ENCODE assay signal across 6 cellular contexts in the genomic region with DNA sequence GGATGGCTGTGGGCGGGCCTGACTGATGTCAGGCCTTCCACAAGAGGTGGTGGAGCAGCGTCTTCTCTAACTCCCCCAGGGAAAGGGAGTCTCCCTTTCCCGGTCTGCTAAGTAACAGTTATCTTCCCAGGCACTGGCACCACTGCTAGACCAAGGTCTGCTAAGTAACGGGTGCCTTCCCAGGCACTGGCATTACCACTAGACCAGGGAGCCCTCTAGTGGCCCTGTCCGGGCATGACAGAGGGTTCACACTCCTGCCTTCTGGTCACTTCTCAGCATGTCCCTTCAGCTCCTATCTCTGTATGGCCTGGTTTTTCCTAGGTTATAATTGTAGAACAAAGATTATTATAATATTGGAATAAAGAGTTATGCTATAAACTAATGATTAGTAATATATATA. TPM values are rescaled to one million over a fixed set of nuclear protein-coding genes. Genes with fewer than 3 reads are reported as not detected.
DNase-seq lines count a peak whose midpoint lies in the region; ATAC-seq, FAIRE-seq and TF ChIP-seq lines count a peak whose summit lies in the region.
"Not testable (repeated sequence)": the region's sequence is repeated elsewhere in the genome, so short reads cannot be mapped to it uniquely, and the experiment has no call there.

No MANE protein-coding gene starts in this region.

- H3K9me3 ChIP-seq in HepG2 (ENCODE audit: low read length), result not testable (repeated sequence)

- not testable (repeated sequence) for H3K4me3 ChIP-seq in GM12875 (ENCODE audit: low read depth, low read length); HepG2 (replicated peaks in 1 of 3; ENCODE audit: insufficient read depth in 1 of 3, low read depth in 2 of 3, low read length in 3 of 3)

- not testable (repeated sequence) for H3K27me3 ChIP-seq in HepG2 (ENCODE audit: control insufficient read depth in 1 of 2, insufficient read depth in 2 of 2, low read length in 2 of 2)

- CTCF ChIA-PET in HepG2 (lab: Yijun Ruan, JAX; ENCODE audit: low intra/inter-chr PET ratio, low total read pairs), result interaction anchor here (2.6 kb wide), 1 partner anchor 85 kb away, joined by 17 read pairs; no protein-coding TSS in a partner anchor

- TF ChIP-seq POLR2A in HepG2 (IDR thresholded peaks at IDR 0.05; ENCODE audit: insufficient read depth in 1 of 2, low read depth in 2 of 2, low read length in 2 of 2), result not testable (repeated sequence)

- in situ Hi-C loops in HepG2 (cut with HindIII; ENCODE audit: extremely low pct_ligation_motif_present, low pct_unique_long_range_greater_than_20kb), result not testable (repeated sequence)

- not testable (repeated sequence) for H3K9ac ChIP-seq in HepG2 (ENCODE audit: insufficient read depth, low read depth, low read length)

- H3K79me2 ChIP-seq in HepG2 (ENCODE audit: insufficient read depth, low read length), result not testable (repeated sequence)

- peak; percentile 80 for FAIRE-seq in HepG2 (lab: Jason Lieb, UNC)

- H3K4me2 ChIP-seq in HepG2 (ENCODE audit: low read depth, low read length), result not testable (repeated sequence)

- intact Hi-C loops in HepG2 (cut with micrococcal nuclease; ENCODE audit: unreplicated experiment), result loop anchor here (2.0 kb wide), 1 partner anchor 85 kb away; no protein-coding TSS in a partner anchor

- H3K4me1 ChIP-seq in HepG2 (ENCODE audit: insufficient read depth, low read length), result peaks cover 14% of the 10 kb centered on the region

- POLR2A ChIA-PET in HepG2 (lab: Yijun Ruan, JAX), result interaction anchor here (2.0 kb wide), 1 partner anchor 85 kb away, joined by 4 read pairs; no protein-coding TSS in a partner anchor

- TF ChIP-seq EP300 in Ishikawa (IDR thresholded peaks at IDR 0.05; ENCODE audit: borderline replicate concordance); HepG2 (IDR thresholded peaks at IDR 0.05; ENCODE audit: low read depth in 2 of 2, low read length in 2 of 2); HepG2 (CRISPR knock-in tag; IDR thresholded peaks at IDR 0.05; ENCODE audit: borderline replicate concordance): not testable (repeated sequence)

- not testable (repeated sequence) for H4K20me1 ChIP-seq in HepG2 (ENCODE audit: insufficient read depth, low read length)

- peaks cover 9 to 18% of the 10 kb centered on the region in 2 experiments; a peak in 3 of 5 replicates for H3K36me3 ChIP-seq in HepG2 (replicated peaks in 1 of 2; ENCODE audit: control insufficient read depth in 1 of 2, insufficient read depth in 2 of 2, low read length in 2 of 2)

- TF ChIP-seq CTCF in GM12875 (IDR thresholded peaks at IDR 0.05; ENCODE audit: borderline replicate concordance, insufficient read depth, low read depth, low read length), result peak; percentile 46; the same call in 1 of the 2 replicates
- TF ChIP-seq CTCF in HepG2 (CRISPR knock-in tag; IDR thresholded peaks at IDR 0.05), result peak; percentile 45

- not testable (repeated sequence) for H2AFZ ChIP-seq in HepG2 (ENCODE audit: low read length)

- WGBS in HepG2 (ENCODE audit: low lambda C conversion rate), result 0% methylated on average over 1 of the region's 5 CpGs

- peak; percentile 48 for DNase-seq in T follicular helper cell (ENCODE audit: low read depth)
- peak in 50 of 56 donors; percentile 14 to 95 (median 66) for DNase-seq in amygdala (lab: John Stamatoyannopoulos, UW)
- DNase-seq in HepG2 (ENCODE audit: low spot score), result not testable (repeated sequence)
- peak; percentile 63 to 68 for DNase-seq in stimulated activated CD8-positive, alpha-beta memory T cell treated with anti-CD3 and anti-CD28 coated beads, Interleukin-7, amount 100 ng/mL, for 4 hours (ENCODE audit: low read depth in 2 of 2)

- peak; percentile 44 for TF ChIP-seq RAD21 in Ishikawa (IDR thresholded peaks at IDR 0.05; ENCODE audit: low read depth)
- not testable (repeated sequence) for TF ChIP-seq RAD21 in HepG2 (CRISPR knock-in tag; IDR thresholded peaks at IDR 0.05)

- peak; percentile 52 for ATAC-seq in HepG2

- H3K27ac ChIP-seq in HepG2 (ENCODE audit: extremely low read length, insufficient read depth, low read length), result not testable (repeated sequence)

- not testable (repeated sequence) for BruUV-seq in HepG2 (replicated peaks; lab: Mats Ljungman, UMichigan)

RNA-seq across cellular contexts. Expression of a gene that starts 1.8 kb away (rescaled TPM):
- total RNA-seq in HepG2 (2016; rRNA removed; fragmentation: Illumina TruSeq; extraction: Trizol), result not detected in 2 replicates
- total RNA-seq in HepG2 (2016; cell fraction: cytosol; rRNA removed; fragmentation: Illumina TruSeq; extraction: Trizol; ENCODE audit: low read depth), result not detected in 2 replicates
- 0.06 TPM in 1 of 2 replicates, not detected in the other for total RNA-seq in HepG2 (2016; cell fraction: insoluble cytoplasmic fraction; rRNA removed; fragmentation: Illumina TruSeq; extraction: Trizol)
- total RNA-seq in HepG2 (2016; cell fraction: membrane; rRNA removed; fragmentation: Illumina TruSeq; extraction: Trizol), result not detected in 2 replicates
- not detected in 2 replicates for total RNA-seq in HepG2 (2016; cell fraction: nucleus; rRNA removed; fragmentation: Illumina TruSeq; extraction: Trizol)
- not detected in 2 replicates for polyA plus RNA-seq in HepG2 (2011; rRNA removed)
- polyA plus RNA-seq in HepG2 (2011; cell fraction: cytosol; rRNA removed), result not detected in 2 replicates
- polyA plus RNA-seq in HepG2 (2011; cell fraction: nucleus; rRNA removed), result not detected in 2 replicates
- 0.54 TPM in 1 of 2 replicates, not detected in the other for polyA plus RNA-seq in HepG2 (2012)
- not detected in 2 replicates for polyA plus RNA-seq in HepG2 (2016; cell fraction: cytosol; fragmentation: Illumina TruSeq; extraction: Trizol; ENCODE audit: low read depth)
- not detected in 2 replicates for polyA plus RNA-seq in HepG2 (2016; cell fraction: insoluble cytoplasmic fraction; fragmentation: Illumina TruSeq; extraction: Trizol; ENCODE audit: low read depth)
- polyA plus RNA-seq in HepG2 (2016; cell fraction: membrane; fragmentation: Illumina TruSeq; extraction: Trizol; ENCODE audit: low read depth), result not detected in 2 replicates
- not detected in 2 replicates for polyA plus RNA-seq in HepG2 (2016; cell fraction: nucleus; fragmentation: Illumina TruSeq; extraction: Trizol; ENCODE audit: insufficient read depth, low read depth)
- polyA minus RNA-seq in HepG2 (2011; rRNA and poly(A)+ RNA removed; ENCODE audit: low replicate concordance), result 1.5 TPM in 1 of 2 replicates, not detected in the other
- not detected in 2 replicates for polyA minus RNA-seq in HepG2 (2011; cell fraction: cytosol; rRNA and poly(A)+ RNA removed)
- polyA minus RNA-seq in HepG2 (2011; cell fraction: nucleus; rRNA and poly(A)+ RNA removed), result not detected in 2 replicates

RNA-seq across cellular contexts. Expression of a gene that starts 40.2 kb away (rescaled TPM):
- 0.22 and 0.33 TPM in 2 replicates for total RNA-seq in HepG2 (2016; rRNA removed; fragmentation: Illumina TruSeq; extraction: Trizol)
- not detected in 2 replicates for total RNA-seq in HepG2 (2016; cell fraction: cytosol; rRNA removed; fragmentation: Illumina TruSeq; extraction: Trizol; ENCODE audit: low read depth)
- total RNA-seq in HepG2 (2016; cell fraction: insoluble cytoplasmic fraction; rRNA removed; fragmentation: Illumina TruSeq; extraction: Trizol), result 0.15 and 0.43 TPM in 2 replicates
- 0.10 TPM in 1 of 2 replicates, not detected in the other for total RNA-seq in HepG2 (2016; cell fraction: membrane; rRNA removed; fragmentation: Illumina TruSeq; extraction: Trizol)
- 1.1 and 1.7 TPM in 2 replicates for total RNA-seq in HepG2 (2016; cell fraction: nucleus; rRNA removed; fragmentation: Illumina TruSeq; extraction: Trizol)
- 0.09 and 0.12 TPM in 2 replicates for polyA plus RNA-seq in HepG2 (2011; rRNA removed)
- 0.05 and 0.08 TPM in 2 replicates for polyA plus RNA-seq in HepG2 (2011; cell fraction: cytosol; rRNA removed)
- polyA plus RNA-seq in HepG2 (2011; cell fraction: nucleus; rRNA removed), result 0.80 and 1.3 TPM in 2 replicates
- 2.9 and 4.8 TPM in 2 replicates for polyA plus RNA-seq in HepG2 (2012)
- not detected in 2 replicates for polyA plus RNA-seq in HepG2 (2016; cell fraction: cytosol; fragmentation: Illumina TruSeq; extraction: Trizol; ENCODE audit: low read depth)
- polyA plus RNA-seq in HepG2 (2016; cell fraction: insoluble cytoplasmic fraction; fragmentation: Illumina TruSeq; extraction: Trizol; ENCODE audit: low read depth), result not detected in 2 replicates
- not detected in 2 replicates for polyA plus RNA-seq in HepG2 (2016; cell fraction: membrane; fragmentation: Illumina TruSeq; extraction: Trizol; ENCODE audit: low read depth)
- polyA plus RNA-seq in HepG2 (2016; cell fraction: nucleus; fragmentation: Illumina TruSeq; extraction: Trizol; ENCODE audit: insufficient read depth, low read depth), result 0.81 and 0.92 TPM in 2 replicates
- 0.06 and 1.5 TPM in 2 replicates for polyA minus RNA-seq in HepG2 (2011; rRNA and poly(A)+ RNA removed; ENCODE audit: low replicate concordance)
- not detected in 2 replicates for polyA minus RNA-seq in HepG2 (2011; cell fraction: cytosol; rRNA and poly(A)+ RNA removed)
- 0.52 and 0.62 TPM in 2 replicates for polyA minus RNA-seq in HepG2 (2011; cell fraction: nucleus; rRNA and poly(A)+ RNA removed)

RNA-seq across cellular contexts. Expression of a gene that starts 40.8 kb away (rescaled TPM):
- 0.10 and 0.64 TPM in 2 replicates for total RNA-seq in HepG2 (2016; rRNA removed; fragmentation: Illumina TruSeq; extraction: Trizol)
- 0.35 TPM in 1 of 2 replicates, not detected in the other for total RNA-seq in HepG2 (2016; cell fraction: cytosol; rRNA removed; fragmentation: Illumina TruSeq; extraction: Trizol; ENCODE audit: low read depth)
- 1.0 TPM in 1 of 2 replicates, not detected in the other for total RNA-seq in HepG2 (2016; cell fraction: insoluble cytoplasmic fraction; rRNA removed; fragmentation: Illumina TruSeq; extraction: Trizol)
- 0.12 and 0.14 TPM in 2 replicates for total RNA-seq in HepG2 (2016; cell fraction: membrane; rRNA removed; fragmentation: Illumina TruSeq; extraction: Trizol)
- total RNA-seq in HepG2 (2016; cell fraction: nucleus; rRNA removed; fragmentation: Illumina TruSeq; extraction: Trizol), result 2.1 and 2.7 TPM in 2 replicates
- 0.76 and 0.78 TPM in 2 replicates for polyA plus RNA-seq in HepG2 (2011; rRNA removed)
- polyA plus RNA-seq in HepG2 (2011; cell fraction: cytosol; rRNA removed), result 0.46 and 0.51 TPM in 2 replicates
- 6.6 and 8.4 TPM in 2 replicates for polyA plus RNA-seq in HepG2 (2011; cell fraction: nucleus; rRNA removed)
- polyA plus RNA-seq in HepG2 (2012), result 0.68 and 1.2 TPM in 2 replicates
- polyA plus RNA-seq in HepG2 (2016; cell fraction: cytosol; fragmentation: Illumina TruSeq; extraction: Trizol; ENCODE audit: low read depth), result 0.05 TPM in 1 of 2 replicates, not detected in the other
- polyA plus RNA-seq in HepG2 (2016; cell fraction: insoluble cytoplasmic fraction; fragmentation: Illumina TruSeq; extraction: Trizol; ENCODE audit: low read depth), result 0.38 and 0.47 TPM in 2 replicates
- 0.07 TPM in 1 of 2 replicates, not detected in the other for polyA plus RNA-seq in HepG2 (2016; cell fraction: membrane; fragmentation: Illumina TruSeq; extraction: Trizol; ENCODE audit: low read depth)
- polyA plus RNA-seq in HepG2 (2016; cell fraction: nucleus; fragmentation: Illumina TruSeq; extraction: Trizol; ENCODE audit: insufficient read depth, low read depth), result 3.9 and 4.1 TPM in 2 replicates
- polyA minus RNA-seq in HepG2 (2011; rRNA and poly(A)+ RNA removed; ENCODE audit: low replicate concordance), result 0.94 and 1.2 TPM in 2 replicates
- 0.49 TPM in 1 of 2 replicates, not detected in the other for polyA minus RNA-seq in HepG2 (2011; cell fraction: cytosol; rRNA and poly(A)+ RNA removed)
- polyA minus RNA-seq in HepG2 (2011; cell fraction: nucleus; rRNA and poly(A)+ RNA removed), result 0.90 and 3.9 TPM in 2 replicates

RNA-seq across cellular contexts. Expression of a gene that starts 49.5 kb away (rescaled TPM):
- 0.29 TPM in 1 of 2 replicates, not detected in the other for total RNA-seq in HepG2 (2016; rRNA removed; fragmentation: Illumina TruSeq; extraction: Trizol)
- not detected in 2 replicates for total RNA-seq in HepG2 (2016; cell fraction: cytosol; rRNA removed; fragmentation: Illumina TruSeq; extraction: Trizol; ENCODE audit: low read depth)
- 0.07 and 0.13 TPM in 2 replicates for total RNA-seq in HepG2 (2016; cell fraction: insoluble cytoplasmic fraction; rRNA removed; fragmentation: Illumina TruSeq; extraction: Trizol)
- 0.06 and 0.14 TPM in 2 replicates for total RNA-seq in HepG2 (2016; cell fraction: membrane; rRNA removed; fragmentation: Illumina TruSeq; extraction: Trizol)
- 0.28 and 0.34 TPM in 2 replicates for total RNA-seq in HepG2 (2016; cell fraction: nucleus; rRNA removed; fragmentation: Illumina TruSeq; extraction: Trizol)
- polyA plus RNA-seq in HepG2 (2011; rRNA removed), result 0.41 and 0.73 TPM in 2 replicates
- 0.24 and 0.25 TPM in 2 replicates for polyA plus RNA-seq in HepG2 (2011; cell fraction: cytosol; rRNA removed)
- 1.7 and 1.8 TPM in 2 replicates for polyA plus RNA-seq in HepG2 (2011; cell fraction: nucleus; rRNA removed)
- 0.35 and 0.71 TPM in 2 replicates for polyA plus RNA-seq in HepG2 (2012)
- 0.15 TPM in 1 of 2 replicates, not detected in the other for polyA plus RNA-seq in HepG2 (2016; cell fraction: cytosol; fragmentation: Illumina TruSeq; extraction: Trizol; ENCODE audit: low read depth)
- 0.22 and 0.42 TPM in 2 replicates for polyA plus RNA-seq in HepG2 (2016; cell fraction: insoluble cytoplasmic fraction; fragmentation: Illumina TruSeq; extraction: Trizol; ENCODE audit: low read depth)
- 0.13 and 0.14 TPM in 2 replicates for polyA plus RNA-seq in HepG2 (2016; cell fraction: membrane; fragmentation: Illumina TruSeq; extraction: Trizol; ENCODE audit: low read depth)
- 0.70 and 1.3 TPM in 2 replicates for polyA plus RNA-seq in HepG2 (2016; cell fraction: nucleus; fragmentation: Illumina TruSeq; extraction: Trizol; ENCODE audit: insufficient read depth, low read depth)
- polyA minus RNA-seq in HepG2 (2011; rRNA and poly(A)+ RNA removed; ENCODE audit: low replicate concordance), result 0.58 and 0.64 TPM in 2 replicates
- polyA minus RNA-seq in HepG2 (2011; cell fraction: cytosol; rRNA and poly(A)+ RNA removed), result not detected in 2 replicates
- polyA minus RNA-seq in HepG2 (2011; cell fraction: nucleus; rRNA and poly(A)+ RNA removed), result 0.25 and 0.26 TPM in 2 replicates

RNA-seq across cellular contexts. Expression of a gene that starts 59.4 kb away (rescaled TPM):
- 2.0 and 9.6 TPM in 2 replicates for total RNA-seq in HepG2 (2016; rRNA removed; fragmentation: Illumina TruSeq; extraction: Trizol)
- 1.5 and 1.8 TPM in 2 replicates for total RNA-seq in HepG2 (2016; cell fraction: cytosol; rRNA removed; fragmentation: Illumina TruSeq; extraction: Trizol; ENCODE audit: low read depth)
- 2.3 and 9.9 TPM in 2 replicates for total RNA-seq in HepG2 (2016; cell fraction: insoluble cytoplasmic fraction; rRNA removed; fragmentation: Illumina TruSeq; extraction: Trizol)
- 3.1 and 3.3 TPM in 2 replicates for total RNA-seq in HepG2 (2016; cell fraction: membrane; rRNA removed; fragmentation: Illumina TruSeq; extraction: Trizol)
- total RNA-seq in HepG2 (2016; cell fraction: nucleus; rRNA removed; fragmentation: Illumina TruSeq; extraction: Trizol), result 15.6 and 20.8 TPM in 2 replicates
- polyA plus RNA-seq in HepG2 (2011; rRNA removed), result 4.7 and 7.0 TPM in 2 replicates
- 1.6 and 1.7 TPM in 2 replicates for polyA plus RNA-seq in HepG2 (2011; cell fraction: cytosol; rRNA removed)
- 46.2 and 74.5 TPM in 2 replicates for polyA plus RNA-seq in HepG2 (2011; cell fraction: nucleus; rRNA removed)
- polyA plus RNA-seq in HepG2 (2012), result 7.0 and 9.8 TPM in 2 replicates
- polyA plus RNA-seq in HepG2 (2016; cell fraction: cytosol; fragmentation: Illumina TruSeq; extraction: Trizol; ENCODE audit: low read depth), result 1.8 TPM in 2 replicates
- 3.5 and 4.4 TPM in 2 replicates for polyA plus RNA-seq in HepG2 (2016; cell fraction: insoluble cytoplasmic fraction; fragmentation: Illumina TruSeq; extraction: Trizol; ENCODE audit: low read depth)
- 3.1 TPM in 2 replicates for polyA plus RNA-seq in HepG2 (2016; cell fraction: membrane; fragmentation: Illumina TruSeq; extraction: Trizol; ENCODE audit: low read depth)
- 51.8 and 52.2 TPM in 2 replicates for polyA plus RNA-seq in HepG2 (2016; cell fraction: nucleus; fragmentation: Illumina TruSeq; extraction: Trizol; ENCODE audit: insufficient read depth, low read depth)
- 10.0 and 12.3 TPM in 2 replicates for polyA minus RNA-seq in HepG2 (2011; rRNA and poly(A)+ RNA removed; ENCODE audit: low replicate concordance)
- polyA minus RNA-seq in HepG2 (2011; cell fraction: cytosol; rRNA and poly(A)+ RNA removed), result 1.5 and 2.7 TPM in 2 replicates
- 15.2 and 18.6 TPM in 2 replicates for polyA minus RNA-seq in HepG2 (2011; cell fraction: nucleus; rRNA and poly(A)+ RNA removed)
